9 cellular contexts compared by ENCODE assay signal in the genomic region with DNA sequence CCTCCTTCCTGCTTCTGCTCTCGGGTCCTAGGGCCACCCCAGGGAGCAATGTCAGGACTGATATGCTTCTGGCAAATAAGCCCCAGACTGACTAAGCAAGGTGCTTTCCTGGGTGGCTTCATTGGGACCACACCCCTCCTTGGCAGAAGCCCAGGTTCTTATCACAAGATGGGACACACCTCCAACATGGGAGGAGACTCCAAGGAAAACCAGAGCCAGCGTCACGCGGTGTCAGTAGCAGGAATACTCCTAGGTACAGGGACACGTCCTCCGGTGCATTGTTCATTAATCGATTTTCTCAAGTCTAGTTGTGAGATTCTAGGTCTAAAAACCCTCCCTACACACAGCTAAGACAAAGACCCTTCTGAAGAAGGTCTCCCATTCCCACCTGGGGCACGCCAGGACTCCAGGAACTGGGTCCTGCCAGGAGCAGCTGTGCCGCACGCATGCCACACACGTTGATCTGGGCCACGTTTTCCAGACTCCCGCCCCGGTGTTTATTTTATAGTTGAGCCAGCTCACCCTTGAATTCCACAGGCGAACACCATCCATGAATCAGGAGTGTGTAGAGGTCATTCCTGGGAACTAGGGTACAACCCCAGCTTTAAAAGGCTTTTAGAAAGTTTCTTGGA. TPM values are rescaled to one million over a fixed set of nuclear protein-coding genes. Genes with fewer than 3 reads are reported as not detected.
DNase-seq lines count a peak whose midpoint lies in the region; ATAC-seq and TF ChIP-seq lines count a peak whose summit lies in the region.
"Had no signal": no experiment of that assay in that cellular context is flagged by ENCODE, and none has a peak within 500 bp of the region (broad histone marks: within the 10 kb centered on the region; RNA-seq: fewer than 3 reads in every experiment).

No MANE protein-coding gene starts in this region.

- TF ChIP-seq CTCF in epithelial cell of esophagus (IDR thresholded peaks at IDR 0.05; ENCODE audit: insufficient read depth, low read depth, low read length, missing control alignments) (no peak), coronary artery (IDR thresholded peaks at IDR 0.05) (no peak)

- no peaks in the 10 kb centered on the region for H3K36me3 ChIP-seq in rectal smooth muscle tissue (ENCODE audit: control insufficient read depth, insufficient read depth, low read length)

- no peak overlapping the region for H3K27ac ChIP-seq in rectal smooth muscle tissue (ENCODE audit: low read depth, low read length)
- H3K27ac ChIP-seq in coronary artery, result no peak overlapping the region

- peak; percentile 91 for DNase-seq in Daoy (ENCODE audit: low read depth)
- peak; percentile 58 for DNase-seq in NCI-H2227 treated with DMSO at 0.1 percent for 48 hours (lab: John Stamatoyannopoulos, UW)
- DNase-seq in epithelial cell of esophagus (ENCODE audit: low read depth), result peak; percentile 99
- DNase-seq in coronary artery (ENCODE audit: low spot score), result no peak
- no peak for DNase-seq in activated effector memory CD4-positive, alpha-beta T cell treated with Interleukin-2 at 50 U/mL for 16 hours
- no peak for DNase-seq in activated CD4-positive, alpha-beta T cell treated with anti-CD3 and anti-CD28 coated beads for 4 hours
- DNase-seq: activated effector memory CD4-positive, alpha-beta T cell treated with anti-CD3 and anti-CD28 coated beads, Interleukin-2, amount 50 U/mL, for 16 hours had no signal

- no peaks in the 10 kb centered on the region for H3K27me3 ChIP-seq in rectal smooth muscle tissue (ENCODE audit: control insufficient read depth, insufficient read depth, low read length)

- H3K9ac ChIP-seq in rectal smooth muscle tissue (ENCODE audit: low read length), result peak overlapping the region; percentile 43

- ATAC-seq in GM19463 (IDR thresholded peaks at IDR 0.05; ENCODE audit: unreplicated experiment), result no peak

- H3K4me3 ChIP-seq in epithelial cell of esophagus (ENCODE audit: low read length) (peak overlapping the region; percentile 25), rectal smooth muscle tissue (ENCODE audit: low read length) (peak overlapping the region; percentile 25), coronary artery (no peak overlapping the region)

- peaks cover 2% of the 10 kb centered on the region for H3K4me1 ChIP-seq in rectal smooth muscle tissue (ENCODE audit: control insufficient read depth, insufficient read depth, low read length)

RNA-seq across cellular contexts. Expression of a gene that starts 30.8 kb away (rescaled TPM):
- total RNA-seq in Daoy (2014; rRNA removed; shearing (Covaris generic)), result not detected in 2 replicates

RNA-seq across cellular contexts. Expression of a gene that starts 43.1 kb away (rescaled TPM):
- total RNA-seq in Daoy (2014; rRNA removed; shearing (Covaris generic)), result 18.9 and 21.7 TPM in 2 replicates

Comparison
In these comparisons a context has a peak if more than half of its experiments do, and no peak if none do; other contexts are left out.
1. DNase-seq: peak in Daoy (single experiment), NCI-H2227 treated with DMSO at 0.1 percent for 48 hours (single experiment) and epithelial cell of esophagus (single experiment); none in coronary artery (single experiment), activated effector memory CD4-positive, alpha-beta T cell treated with Interleukin-2 at 50 U/mL for 16 hours (single experiment) and activated CD4-positive, alpha-beta T cell treated with anti-CD3 and anti-CD28 coated beads for 4 hours (0 of 2).